14 cellular contexts compared by ENCODE assay signal in the genomic region with DNA sequence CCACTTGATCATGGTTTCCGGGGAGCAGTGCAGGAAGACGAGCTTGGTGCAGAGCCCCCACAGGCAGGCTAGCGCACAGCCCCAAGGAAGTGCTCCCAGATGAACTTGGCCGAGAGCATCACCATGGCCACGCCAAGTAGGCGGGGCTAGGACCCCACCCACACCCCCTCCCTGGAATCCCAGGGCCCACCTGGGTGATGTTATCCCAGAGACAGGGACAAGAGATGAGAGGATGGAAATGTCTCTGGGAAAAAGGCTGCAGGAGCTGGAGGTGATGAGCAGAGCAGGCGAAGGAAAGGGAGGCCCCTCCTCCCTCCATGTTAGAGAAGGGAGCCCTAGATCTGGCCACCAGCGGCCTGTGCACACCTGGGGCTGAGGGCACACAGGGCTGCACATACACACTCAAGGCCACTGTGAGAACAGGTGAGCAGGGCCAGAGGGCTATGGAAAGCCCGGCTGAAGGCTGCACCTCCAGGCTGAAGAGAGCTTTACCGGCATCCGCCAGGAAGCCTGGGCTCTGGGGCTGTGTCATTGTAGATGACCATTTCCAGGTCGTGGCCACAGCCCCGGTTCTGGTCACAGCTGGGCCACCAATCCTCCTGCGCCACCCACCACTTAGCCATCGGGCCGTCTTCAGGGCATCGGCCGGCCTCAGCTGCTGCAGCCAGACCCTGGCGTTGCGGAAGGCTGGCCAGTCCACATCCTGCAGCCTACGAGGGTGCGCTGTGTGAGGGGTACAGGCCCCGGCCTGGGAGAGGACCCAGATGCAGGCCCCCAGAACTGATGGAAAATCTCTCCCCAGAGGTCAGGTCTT. TPM values are rescaled to one million over a fixed set of nuclear protein-coding genes. Genes with fewer than 3 reads are reported as not detected.
DNase-seq lines count a peak whose midpoint lies in the region; ATAC-seq, FAIRE-seq and TF ChIP-seq lines count a peak whose summit lies in the region.
"Had no signal": no experiment of that assay in that cellular context is flagged by ENCODE, and none has a peak within 500 bp of the region (broad histone marks: within the 10 kb centered on the region; RNA-seq: fewer than 3 reads in every experiment).

No MANE protein-coding gene starts in this region.

- H3K4me1 Mint-ChIP-seq in chondrocyte (ENCODE audit: low read depth): no peaks in the 10 kb centered on the region

- DNase-seq in AG20443 (ENCODE audit: low spot score): peak; percentile 20
- peak; percentile 12 for DNase-seq in GM12891 (ENCODE audit: insufficient read length, low spot score)
- DNase-seq in chondrocyte (ENCODE audit: low spot score): peak; percentile 91
- peak; percentile 12 to 79 for DNase-seq in lower leg skin (ENCODE audit: low spot score in 2 of 2)
- no peak for DNase-seq in NCI-H187 (lab: John Stamatoyannopoulos, UW)
- no peak for DNase-seq in NCI-H2029 (lab: John Stamatoyannopoulos, UW)
- DNase-seq: activated CD4-positive, alpha-beta T cell treated with anti-CD3 and anti-CD28 coated beads for 48 hours; cerebellar nuclear complex; NCI-H2029 treated with DMSO at 0.1 percent for 48 hours had no signal

- no peak for ATAC-seq in HG02884 (IDR thresholded peaks at IDR 0.05; ENCODE audit: unreplicated experiment)
- no peak for ATAC-seq in HG03354 (IDR thresholded peaks at IDR 0.05; ENCODE audit: poor library complexity, severe bottlenecking, unreplicated experiment)
- ATAC-seq: esophagus mucosa had no signal

- intact Hi-C loops in lower leg skin (cut with DNase I; ENCODE audit: low total_unique reads): no loop called here

- H3K9me3 Mint-ChIP-seq in chondrocyte (ENCODE audit: low read depth): no peaks in the 10 kb centered on the region

- FAIRE-seq in GM12891 (lab: Jason Lieb, UNC): no peak

- TF ChIP-seq CTCF in chondrocyte (IDR thresholded peaks at IDR 0.05) (no peak), lower leg skin (IDR thresholded peaks at IDR 0.05) (no peak)

- 66 to 80% methylated on average over 8 to 23 of the region's 23 CpGs for WGBS in lower leg skin, 2 donors

- H3K27ac Mint-ChIP-seq in chondrocyte (ENCODE audit: unreplicated experiment): no peak overlapping the region
- H3K27ac Mint-ChIP-seq: activated naive CD8-positive, alpha-beta T cell had no signal

- no peak overlapping the region for H3K4me3 ChIP-seq in lower leg skin (ENCODE audit: low read depth, poor library complexity, severe bottlenecking)

- peaks cover 15% of the 10 kb centered on the region for H3K27me3 Mint-ChIP-seq in chondrocyte (ENCODE audit: low read depth)

- H3K4me3 Mint-ChIP-seq in chondrocyte (ENCODE audit: unreplicated experiment): no peak overlapping the region
- H3K4me3 Mint-ChIP-seq: activated naive CD8-positive, alpha-beta T cell; CD14-positive monocyte had no signal

- H3K36me3 Mint-ChIP-seq in chondrocyte (ENCODE audit: low read depth): no peaks in the 10 kb centered on the region
- H3K36me3 Mint-ChIP-seq: activated naive CD8-positive, alpha-beta T cell had no signal

- TF ChIP-seq POLR2A in GM12891 (IDR thresholded peaks at IDR 0.05; ENCODE audit: low read depth, low read length) (no peak), lower leg skin (IDR thresholded peaks at IDR 0.05) (no peak)

TF ChIP-seq in GM12891, 5 proteins besides CTCF, POLR2A, EP300 and RAD21:
- no peak for TF ChIP-seq SPI1 (IDR thresholded peaks at IDR 0.05; ENCODE audit: low read depth, low read length)
- TF ChIP-seq POU2F2 (IDR thresholded peaks at IDR 0.05; ENCODE audit: low read depth, low read length): no peak
- no peak for TF ChIP-seq PAX5 (IDR thresholded peaks at IDR 0.05; ENCODE audit: insufficient read depth, low read length, severe bottlenecking)
- TF ChIP-seq TAF1 (IDR thresholded peaks at IDR 0.05; ENCODE audit: low read depth, low read length): no peak
- no peak for TF ChIP-seq POLR2AphosphoS5 (IDR thresholded peaks at IDR 0.05; ENCODE audit: low read depth, low read length)

RNA-seq across cellular contexts. Expression of a gene that starts 24.9 kb away (rescaled TPM):
- polyA plus RNA-seq in GM12891 (2012; ENCODE audit: low read depth, missing spikeins): 28.0 TPM
- total RNA-seq in chondrocyte (10.2 to 32.8 TPM (median 31.3 TPM) in 3 replicates), lower leg skin (10 to 100 TPM; 21.7 to 37.9 (median 29.7) TPM)

Comparison
In these comparisons a context has a peak if more than half of its experiments do, and no peak if none do; other contexts are left out.
1. DNase-seq: peak in AG20443 (single experiment), GM12891 (single experiment), chondrocyte (single experiment) and lower leg skin (2 of 2); none in NCI-H187 (0 of 2) and NCI-H2029 (single experiment).